ENCODE assay signal across 1 cellular context in the genomic region with DNA sequence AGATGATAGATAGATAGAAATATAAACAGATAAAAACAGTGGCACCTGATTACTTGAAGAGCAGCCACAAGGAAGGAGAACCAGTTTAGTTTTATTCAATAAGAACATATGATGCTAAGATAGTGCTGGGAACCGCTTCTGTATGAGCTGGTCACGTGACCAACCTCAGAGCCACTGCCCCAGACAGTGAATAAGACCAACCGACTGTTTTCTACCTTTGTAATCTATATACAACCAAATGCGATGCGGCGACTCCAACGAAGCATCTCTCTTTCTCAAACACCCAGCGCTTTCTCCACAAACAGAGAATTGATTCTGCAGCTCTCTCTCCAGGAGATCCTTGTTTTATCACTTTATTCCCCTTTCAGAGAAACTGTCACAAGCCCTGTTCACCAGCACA.
TF ChIP-seq lines count a peak whose summit lies in the region.

No MANE protein-coding gene starts in this region.

TF ChIP-seq in GM23338, 12 proteins besides CTCF, POLR2A, EP300 and RAD21 (continued from another document):
- TF ChIP-seq, protein P1, sequence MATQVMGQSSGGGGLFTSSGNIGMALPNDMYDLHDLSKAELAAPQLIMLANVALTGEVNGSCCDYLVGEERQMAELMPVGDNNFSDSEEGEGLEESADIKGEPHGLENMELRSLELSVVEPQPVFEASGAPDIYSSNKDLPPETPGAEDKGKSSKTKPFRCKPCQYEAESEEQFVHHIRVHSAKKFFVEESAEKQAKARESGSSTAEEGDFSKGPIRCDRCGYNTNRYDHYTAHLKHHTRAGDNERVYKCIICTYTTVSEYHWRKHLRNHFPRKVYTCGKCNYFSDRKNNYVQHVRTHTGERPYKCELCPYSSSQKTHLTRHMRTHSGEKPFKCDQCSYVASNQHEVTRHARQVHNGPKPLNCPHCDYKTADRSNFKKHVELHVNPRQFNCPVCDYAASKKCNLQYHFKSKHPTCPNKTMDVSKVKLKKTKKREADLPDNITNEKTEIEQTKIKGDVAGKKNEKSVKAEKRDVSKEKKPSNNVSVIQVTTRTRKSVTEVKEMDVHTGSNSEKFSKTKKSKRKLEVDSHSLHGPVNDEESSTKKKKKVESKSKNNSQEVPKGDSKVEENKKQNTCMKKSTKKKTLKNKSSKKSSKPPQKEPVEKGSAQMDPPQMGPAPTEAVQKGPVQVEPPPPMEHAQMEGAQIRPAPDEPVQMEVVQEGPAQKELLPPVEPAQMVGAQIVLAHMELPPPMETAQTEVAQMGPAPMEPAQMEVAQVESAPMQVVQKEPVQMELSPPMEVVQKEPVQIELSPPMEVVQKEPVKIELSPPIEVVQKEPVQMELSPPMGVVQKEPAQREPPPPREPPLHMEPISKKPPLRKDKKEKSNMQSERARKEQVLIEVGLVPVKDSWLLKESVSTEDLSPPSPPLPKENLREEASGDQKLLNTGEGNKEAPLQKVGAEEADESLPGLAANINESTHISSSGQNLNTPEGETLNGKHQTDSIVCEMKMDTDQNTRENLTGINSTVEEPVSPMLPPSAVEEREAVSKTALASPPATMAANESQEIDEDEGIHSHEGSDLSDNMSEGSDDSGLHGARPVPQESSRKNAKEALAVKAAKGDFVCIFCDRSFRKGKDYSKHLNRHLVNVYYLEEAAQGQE (IDR thresholded peaks at IDR 0.05; ENCODE audit: unreplicated experiment) = no peak
- TF ChIP-seq, protein P2, sequence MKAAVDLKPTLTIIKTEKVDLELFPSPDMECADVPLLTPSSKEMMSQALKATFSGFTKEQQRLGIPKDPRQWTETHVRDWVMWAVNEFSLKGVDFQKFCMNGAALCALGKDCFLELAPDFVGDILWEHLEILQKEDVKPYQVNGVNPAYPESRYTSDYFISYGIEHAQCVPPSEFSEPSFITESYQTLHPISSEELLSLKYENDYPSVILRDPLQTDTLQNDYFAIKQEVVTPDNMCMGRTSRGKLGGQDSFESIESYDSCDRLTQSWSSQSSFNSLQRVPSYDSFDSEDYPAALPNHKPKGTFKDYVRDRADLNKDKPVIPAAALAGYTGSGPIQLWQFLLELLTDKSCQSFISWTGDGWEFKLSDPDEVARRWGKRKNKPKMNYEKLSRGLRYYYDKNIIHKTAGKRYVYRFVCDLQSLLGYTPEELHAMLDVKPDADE (IDR thresholded peaks at IDR 0.05) = no peak
- TF ChIP-seq ZNF331 (CRISPR knock-in tag; IDR thresholded peaks at IDR 0.05; ENCODE audit: low read depth) (no peak), EZH2 (IDR thresholded peaks at IDR 0.05; ENCODE audit: low read depth, unreplicated experiment) (no peak)
